Comparison of ENCODE assay signal across 19 cellular contexts in genomic region chr2:219641390-219642063, GRCh38. TPM values are rescaled to one million over a fixed set of nuclear protein-coding genes. Genes with fewer than 3 reads are reported as not detected.
DNase-seq lines count a peak whose midpoint lies in the region; ATAC-seq and TF ChIP-seq lines count a peak whose summit lies in the region.
"Had no signal": no experiment of that assay in that cellular context is flagged by ENCODE, and none has a peak within 500 bp of the region (broad histone marks: within the 10 kb centered on the region; RNA-seq: fewer than 3 reads in every experiment).

No MANE protein-coding gene starts in this region.

- no peaks in the 10 kb centered on the region for H3K27me3 ChIP-seq in BLaER1 treated with 17β-estradiol and CSF1 and Interleukin-3, amounts not matched to agents 10 nM and 100 nM
- H3K27me3 ChIP-seq in adipocyte (replicated peaks; ENCODE audit: control insufficient read depth, insufficient read depth, low read length) (no peaks in the 10 kb centered on the region), neural progenitor cell (peaks cover 11% of the 10 kb centered on the region), lower lobe of right lung (ENCODE audit: low read depth) (peaks cover 3% of the 10 kb centered on the region)
- H3K27me3 ChIP-seq: BE2C had no signal

- H2AFZ ChIP-seq in neural progenitor cell (replicated peaks), result no peak overlapping the region

- H3K4me2 ChIP-seq in BLaER1 treated with 17β-estradiol and CSF1 and Interleukin-3, amounts not matched to agents 10 nM and 100 nM, result peak overlapping the region in 9 of 11 experiments; percentile 51 to 86 (median 75); a peak in 14 of 22 replicates
- no peak overlapping the region for H3K4me2 ChIP-seq in neural progenitor cell

- H3K9me3 Mint-ChIP-seq in neural progenitor cell, result no peaks in the 10 kb centered on the region
- no peaks in the 10 kb centered on the region for H3K9me3 Mint-ChIP-seq in activated T-helper 1 cell treated with anti-CD3 and anti-CD28 coated beads, Interleukin-12 subunit alpha, Interleukin-12 subunit beta, Interleukin-2, Interleukin-4 antibody, amounts not matched to agents 30 ng/mL and 10 ng/mL and 1 ng/mL, durations not matched to agents 14 hours and 24 hours and 36 hours
- H3K9me3 Mint-ChIP-seq: activated T-helper 17 cell treated with anti-CD3 and anti-CD28 coated beads, Interleukin-2, amount 50 U/mL, for 72 hours; immature natural killer cell; naive thymus-derived CD8-positive, alpha-beta T cell had no signal

- intact Hi-C loops in left ventricle myocardium superior (cut with micrococcal nuclease) (no loop called here), lower lobe of right lung (cut with DNase I) (loop anchor here (5.0 kb wide), 1 partner anchor 94 kb away; no protein-coding TSS in a partner anchor)
- intact Hi-C loops in activated T-helper 1 cell treated with anti-CD3 and anti-CD28 coated beads, Interleukin-12 subunit alpha, Interleukin-12 subunit beta, Interleukin-2, Interleukin-4 antibody, amounts not matched to agents 30 ng/mL and 10 ng/mL and 1 ng/mL, durations not matched to agents 14 hours and 24 hours and 36 hours (cut with micrococcal nuclease), result loop anchor here (1.0 to 5.0 kb wide), 6 partner anchors 44 to 1931 kb away; partner anchors contain the start of genes EPHA4, GMPPA and STK11IP

- peaks cover 3% of the 10 kb centered on the region for H3K36me3 Mint-ChIP-seq in neural progenitor cell
- H3K36me3 Mint-ChIP-seq in activated T-helper 1 cell treated with anti-CD3 and anti-CD28 coated beads, Interleukin-12 subunit alpha, Interleukin-12 subunit beta, Interleukin-2, Interleukin-4 antibody, amounts not matched to agents 30 ng/mL and 10 ng/mL and 1 ng/mL, durations not matched to agents 14 hours and 24 hours and 36 hours (ENCODE audit: low read depth), result no peaks in the 10 kb centered on the region
- H3K36me3 Mint-ChIP-seq: activated CD8-positive, alpha-beta memory T cell treated with anti-CD3 and anti-CD28 coated beads, Interleukin-2, amount 10 ng/mL, durations not matched to agents 7 days and 5 days; activated naive CD8-positive, alpha-beta T cell; immature natural killer cell; naive thymus-derived CD8-positive, alpha-beta T cell had no signal

- H3K79me2 ChIP-seq in neural progenitor cell (ENCODE audit: low read depth), result no peaks in the 10 kb centered on the region

- peaks cover 14% of the 10 kb centered on the region for H3K27me3 Mint-ChIP-seq in neural progenitor cell (ENCODE audit: insufficient read depth, low read depth)
- H3K27me3 Mint-ChIP-seq in activated T-helper 1 cell treated with anti-CD3 and anti-CD28 coated beads, Interleukin-12 subunit alpha, Interleukin-12 subunit beta, Interleukin-2, Interleukin-4 antibody, amounts not matched to agents 30 ng/mL and 10 ng/mL and 1 ng/mL, durations not matched to agents 14 hours and 24 hours and 36 hours (ENCODE audit: insufficient read depth), result peaks cover 6% of the 10 kb centered on the region

- no peaks in the 10 kb centered on the region for H3K9me3 ChIP-seq in BLaER1 treated with 17β-estradiol and CSF1 and Interleukin-3, amounts not matched to agents 10 nM and 100 nM (replicated peaks in 1 of 11)
- H3K9me3 ChIP-seq in adipocyte (ENCODE audit: control insufficient read depth, low read length) (no peaks in the 10 kb centered on the region), neural progenitor cell (ENCODE audit: low read depth) (no peaks in the 10 kb centered on the region), lower lobe of right lung (no peaks in the 10 kb centered on the region)
- H3K9me3 ChIP-seq: BE2C had no signal

- DNase-seq in adipocyte (ENCODE audit: low read depth) (no peak), left ventricle myocardium superior (peak; percentile 25), neural progenitor cell (ENCODE audit: low spot score) (no peak), NCI-H69 (lab: John Stamatoyannopoulos, UW) (no peak), NCI-H1417 (lab: John Stamatoyannopoulos, UW) (no peak), lower lobe of right lung (no peak)
- no peak for DNase-seq in activated T-helper 1 cell treated with anti-CD3 and anti-CD28 coated beads, Interleukin-12 subunit alpha, Interleukin-12 subunit beta, Interleukin-2, Interleukin-4 antibody, amounts not matched to agents 30 ng/mL and 10 ng/mL and 1 ng/mL, durations not matched to agents 14 hours and 24 hours and 36 hours (ENCODE audit: low spot score)
- DNase-seq: activated CD4-positive, alpha-beta T cell treated with anti-CD3 and anti-CD28 coated beads for 48 hours; activated CD8-positive, alpha-beta memory T cell treated with anti-CD3 and anti-CD28 coated beads, Interleukin-2, amount 10 ng/mL, durations not matched to agents 7 days and 5 days; BE2C; glutamatergic neuron; NCI-H1417 treated with DMSO at 0.1 percent for 48 hours had no signal

- no peak overlapping the region for H3K4me3 ChIP-seq in BLaER1 treated with 17β-estradiol and CSF1 and Interleukin-3, amounts not matched to agents 10 nM and 100 nM
- no peak overlapping the region for H3K4me3 ChIP-seq in adipocyte (ENCODE audit: low read length)
- no peak overlapping the region for H3K4me3 ChIP-seq in neural progenitor cell
- H3K4me3 ChIP-seq in lower lobe of right lung, result no peak overlapping the region
- H3K4me3 ChIP-seq: lung, SK-N-MC had no signal

- peaks cover 0 to 11% (median 0%) of the 10 kb centered on the region in 11 experiments; a peak in 1 of 22 replicates for H4K20me1 ChIP-seq in BLaER1 treated with 17β-estradiol and CSF1 and Interleukin-3, amounts not matched to agents 10 nM and 100 nM
- no peaks in the 10 kb centered on the region for H4K20me1 ChIP-seq in neural progenitor cell (ENCODE audit: low read depth)

- H3K4me1 Mint-ChIP-seq in neural progenitor cell, result peaks cover 32% of the 10 kb centered on the region
- H3K4me1 Mint-ChIP-seq in activated T-helper 1 cell treated with anti-CD3 and anti-CD28 coated beads, Interleukin-12 subunit alpha, Interleukin-12 subunit beta, Interleukin-2, Interleukin-4 antibody, amounts not matched to agents 30 ng/mL and 10 ng/mL and 1 ng/mL, durations not matched to agents 14 hours and 24 hours and 36 hours (ENCODE audit: low read depth), result peaks cover 11% of the 10 kb centered on the region
- H3K4me1 Mint-ChIP-seq: activated T-helper 17 cell treated with anti-CD3 and anti-CD28 coated beads, Interleukin-2, amount 50 U/mL, for 72 hours had no signal

- ATAC-seq in left ventricle myocardium superior (no peak), lower lobe of right lung (no peak)

- H3F3A ChIP-seq in neural progenitor cell (ENCODE audit: low read depth), result no peaks in the 10 kb centered on the region

- peak overlapping the region in 5 of 11 experiments; percentile 2 to 66 (median 43); a peak in 5 of 22 replicates for H3K27ac ChIP-seq in BLaER1 treated with 17β-estradiol and CSF1 and Interleukin-3, amounts not matched to agents 10 nM and 100 nM
- no peak overlapping the region for H3K27ac ChIP-seq in neural progenitor cell
- H3K27ac ChIP-seq in lower lobe of right lung, result no peak overlapping the region
- H3K27ac ChIP-seq: SK-N-MC had no signal

- no peaks in the 10 kb centered on the region for H3K36me3 ChIP-seq in BLaER1 treated with 17β-estradiol and CSF1 and Interleukin-3, amounts not matched to agents 10 nM and 100 nM
- H3K36me3 ChIP-seq in adipocyte (ENCODE audit: control insufficient read depth, insufficient read depth, low read length, severe bottlenecking) (no peaks in the 10 kb centered on the region), neural progenitor cell (no peaks in the 10 kb centered on the region), lower lobe of right lung (no peaks in the 10 kb centered on the region)
- H3K36me3 ChIP-seq: BE2C had no signal

- H3K4me3 Mint-ChIP-seq in neural progenitor cell, result peak overlapping the region; percentile 13
- H3K4me3 Mint-ChIP-seq in activated T-helper 1 cell treated with anti-CD3 and anti-CD28 coated beads, Interleukin-12 subunit alpha, Interleukin-12 subunit beta, Interleukin-2, Interleukin-4 antibody, amounts not matched to agents 30 ng/mL and 10 ng/mL and 1 ng/mL, durations not matched to agents 14 hours and 24 hours and 36 hours, result no peak overlapping the region
- H3K4me3 Mint-ChIP-seq: activated CD8-positive, alpha-beta memory T cell treated with anti-CD3 and anti-CD28 coated beads, Interleukin-2, amount 10 ng/mL, durations not matched to agents 7 days and 5 days; activated naive CD8-positive, alpha-beta T cell; activated T-helper 17 cell treated with anti-CD3 and anti-CD28 coated beads, Interleukin-2, amount 50 U/mL, for 72 hours had no signal

- no peak for TF ChIP-seq CTCF in neural progenitor cell (IDR thresholded peaks at IDR 0.05)
- TF ChIP-seq CTCF in lower lobe of right lung (IDR thresholded peaks at IDR 0.05), result no peak

- H3K27ac Mint-ChIP-seq in neural progenitor cell, result no peak overlapping the region
- no peak overlapping the region for H3K27ac Mint-ChIP-seq in activated T-helper 1 cell treated with anti-CD3 and anti-CD28 coated beads, Interleukin-12 subunit alpha, Interleukin-12 subunit beta, Interleukin-2, Interleukin-4 antibody, amounts not matched to agents 30 ng/mL and 10 ng/mL and 1 ng/mL, durations not matched to agents 14 hours and 24 hours and 36 hours
- H3K27ac Mint-ChIP-seq: activated CD8-positive, alpha-beta memory T cell treated with anti-CD3 and anti-CD28 coated beads, Interleukin-2, amount 10 ng/mL, durations not matched to agents 7 days and 5 days; activated naive CD8-positive, alpha-beta T cell; activated T-helper 17 cell treated with anti-CD3 and anti-CD28 coated beads, Interleukin-2, amount 50 U/mL, for 72 hours had no signal

- H3K9ac ChIP-seq in BLaER1 treated with 17β-estradiol and CSF1 and Interleukin-3, amounts not matched to agents 10 nM and 100 nM, result peak overlapping the region in 1 of 11 experiments; percentile 14; a peak in 1 of 22 replicates
- H3K9ac ChIP-seq in adipocyte (ENCODE audit: low read length) (peak overlapping the region; percentile 16), neural progenitor cell (no peak overlapping the region)

- H3K4me1 ChIP-seq in BLaER1 treated with 17β-estradiol and CSF1 and Interleukin-3, amounts not matched to agents 10 nM and 100 nM, result peaks cover 31 to 47% (median 39%) of the 10 kb centered on the region in 10 experiments
- H3K4me1 ChIP-seq in adipocyte (ENCODE audit: control insufficient read depth, insufficient read depth, low read length), result peaks cover 37% of the 10 kb centered on the region
- H3K4me1 ChIP-seq in neural progenitor cell, result peaks cover 13% of the 10 kb centered on the region
- peaks cover 23% of the 10 kb centered on the region for H3K4me1 ChIP-seq in lower lobe of right lung
- H3K4me1 ChIP-seq: BE2C had no signal

RNA-seq across cellular contexts. Expression of gene SLC4A3, which starts 14.1 kb away (rescaled TPM):
- total RNA-seq in left ventricle myocardium superior, result 456 TPM
- total RNA-seq in neural progenitor cell (ENCODE audit: low replicate concordance), result 0.88 and 3.7 TPM in 2 replicates
- 0.17 TPM in 1 of 2 replicates, not detected in the other for total RNA-seq in activated T-helper 1 cell treated with anti-CD3 and anti-CD28 coated beads, Interleukin-12 subunit alpha, Interleukin-12 subunit beta, Interleukin-2, Interleukin-4 antibody, amounts not matched to agents 30 ng/mL and 10 ng/mL and 1 ng/mL, durations not matched to agents 14 hours and 24 hours and 36 hours
- 1.0 TPM for total RNA-seq in lower lobe of right lung
- total RNA-seq: activated CD8-positive, alpha-beta memory T cell treated with anti-CD3 and anti-CD28 coated beads, Interleukin-2, amount 10 ng/mL, durations not matched to agents 7 days and 5 days; activated T-helper 17 cell treated with anti-CD3 and anti-CD28 coated beads, Interleukin-2, amount 50 U/mL, for 72 hours had no signal

RNA-seq across cellular contexts. Expression of gene STK11IP, which starts 43.9 kb away (rescaled TPM):
- total RNA-seq in left ventricle myocardium superior (14.0 TPM), neural progenitor cell (ENCODE audit: low replicate concordance) (16.8 and 22.7 TPM in 2 replicates), lower lobe of right lung (31.8 TPM)
- 38.0 and 38.9 TPM in 2 replicates for total RNA-seq in activated T-helper 1 cell treated with anti-CD3 and anti-CD28 coated beads, Interleukin-12 subunit alpha, Interleukin-12 subunit beta, Interleukin-2, Interleukin-4 antibody, amounts not matched to agents 30 ng/mL and 10 ng/mL and 1 ng/mL, durations not matched to agents 14 hours and 24 hours and 36 hours

Comparison
In these comparisons a context has a peak if more than half of its experiments do, and no peak if none do; other contexts are left out.
1. RNA of gene SLC4A3, which starts 14.1 kb away (total RNA-seq): 456 TPM in left ventricle myocardium superior (single experiment); 1.0 TPM in lower lobe of right lung (single experiment), 0.88 to 3.7 TPM in neural progenitor cell and 0.17 TPM in activated T-helper 1 cell treated with anti-CD3 and anti-CD28 coated beads, Interleukin-12 subunit alpha, Interleukin-12 subunit beta, Interleukin-2, Interleukin-4 antibody, amounts not matched to agents 30 ng/mL and 10 ng/mL and 1 ng/mL, durations not matched to agents 14 hours and 24 hours and 36 hours; every median in the first group is over 10 times any median in the second.